15 cellular contexts compared by ENCODE assay signal in genomic region chr2:38653380-38653714, GRCh38. TPM values are rescaled to one million over a fixed set of nuclear protein-coding genes. Genes with fewer than 3 reads are reported as not detected.
DNase-seq lines count a peak whose midpoint lies in the region; ATAC-seq, FAIRE-seq and TF ChIP-seq lines count a peak whose summit lies in the region.
"Had no signal": no experiment of that assay in that cellular context is flagged by ENCODE, and none has a peak within 500 bp of the region (broad histone marks: within the 10 kb centered on the region; RNA-seq: fewer than 3 reads in every experiment).

No MANE protein-coding gene starts in this region.

- H3K9ac ChIP-seq in Loucy (ENCODE audit: low read depth, low read length, poor library complexity, severe bottlenecking) (peak overlapping the region; percentile 49), GM12878 (ENCODE audit: control insufficient read depth, insufficient read depth, low read length) (no peak overlapping the region)
- H3K9ac ChIP-seq: BLaER1 had no signal

- no TSS peak for BruUV-seq in GM12878 (replicated peaks; lab: Mats Ljungman, UMichigan)

- RAD21 ChIA-PET in GM12878 (lab: Charles Lee; ENCODE audit: unreplicated experiment), result interaction anchor here (0.6 to 2.8 kb wide), 12 partner anchors 9 to 71 kb away, joined by 3 to 20 read pairs (median 6); partner anchors contain the start of gene GALM

- POLR2A ChIA-PET in CD8-positive, alpha-beta T cell (lab: Charles Lee), result interaction anchor here (0.7 to 1.5 kb wide), 3 partner anchors 11 to 173 kb away, joined by 4 to 6 read pairs (median 4); partner anchors contain the start of gene SRSF7
- POLR2A ChIA-PET in GM12878 (lab: Charles Lee), result interaction anchor here (0.6 to 2.7 kb wide), 8 partner anchors 13 to 468 kb away, joined by 3 to 20 read pairs (median 6); partner anchors contain the start of genes GALM, SOS1 and SRSF7

- peak; percentile 34 for ATAC-seq in CD8-positive, alpha-beta T cell
- peak; percentile 17 for ATAC-seq in GM18870 (IDR thresholded peaks at IDR 0.05; ENCODE audit: unreplicated experiment)
- peak; percentile 42; the same call in 2 of the 3 replicates for ATAC-seq in GM12878
- ATAC-seq: GM23338 had no signal

- no peak for TF ChIP-seq RAD21 in GM12878 (IDR thresholded peaks at IDR 0.05; ENCODE audit: insufficient read depth, low read depth, low read length)

- no peaks in the 10 kb centered on the region for H4K20me1 ChIP-seq in Loucy (ENCODE audit: insufficient read depth, low read length, poor library complexity, severe bottlenecking)
- no peaks in the 10 kb centered on the region for H4K20me1 ChIP-seq in GM12878 (ENCODE audit: control insufficient read depth, insufficient read depth)
- H4K20me1 ChIP-seq: BLaER1 had no signal

- 6% methylated on average over 2 of the region's 2 CpGs for WGBS in GM12878 (ENCODE audit: insufficient coverage, insufficient replicate concordance, low lambda C conversion rate, missing lambda C conversion rate)

- CTCF ChIA-PET in CD8-positive, alpha-beta T cell (lab: Charles Lee), result interaction anchor here (1.3 to 2.0 kb wide), 4 partner anchors 10 to 117 kb away, joined by 3 to 8 read pairs (median 4); partner anchors contain the start of gene HNRNPLL
- CTCF ChIA-PET in GM12878 (lab: Yijun Ruan, JAX), result interaction anchor here (0.6 to 1.8 kb wide), 10 partner anchors 14 to 94 kb away, joined by 3 to 7 read pairs (median 4); no protein-coding TSS in a partner anchor

- H3K4me1 ChIP-seq in CD8-positive, alpha-beta T cell (ENCODE audit: insufficient read depth, low read length), result peaks cover 9% of the 10 kb centered on the region
- peaks cover 47% of the 10 kb centered on the region for H3K4me1 ChIP-seq in Loucy (ENCODE audit: insufficient read depth, low read length, poor library complexity, severe bottlenecking)
- peaks cover 21% of the 10 kb centered on the region for H3K4me1 ChIP-seq in GM12878 (ENCODE audit: control insufficient read depth, insufficient read depth, low read length)

- TF ChIP-seq POLR2A in GM12878 (IDR thresholded peaks at IDR 0.05; ENCODE audit: low read depth, low read length), result no peak

- H3K4me2 ChIP-seq in Loucy (ENCODE audit: low read depth, low read length, poor library complexity, severe bottlenecking) (peak overlapping the region; percentile 61), GM12878 (ENCODE audit: control insufficient read depth, insufficient read depth) (peak overlapping the region; percentile 12)
- H3K4me2 ChIP-seq: BLaER1, GM23338 had no signal

- H3K27me3 Mint-ChIP-seq in CD8-positive, alpha-beta T cell (ENCODE audit: low read depth), result no peaks in the 10 kb centered on the region

- H3K4me3 ChIP-seq in CD8-positive, alpha-beta T cell (ENCODE audit: low read depth, low read length), result no peak overlapping the region
- H3K4me3 ChIP-seq in Loucy (ENCODE audit: low read length, poor library complexity, severe bottlenecking), result peak overlapping the region; percentile 12
- H3K4me3 ChIP-seq in GM12878, result no peak overlapping the region
- H3K4me3 ChIP-seq: BLaER1, GM23338 had no signal

- H3K9me3 Mint-ChIP-seq in CD8-positive, alpha-beta T cell, result no peaks in the 10 kb centered on the region
- H3K9me3 Mint-ChIP-seq: GM23338 had no signal

- H3K27ac ChIP-seq in CD8-positive, alpha-beta T cell (ENCODE audit: low read depth, low read length), result no peak overlapping the region
- H3K27ac ChIP-seq in GM12878 (ENCODE audit: control insufficient read depth, insufficient read depth), result no peak overlapping the region
- H3K27ac ChIP-seq: BLaER1 had no signal

- H2AFZ ChIP-seq in Loucy (ENCODE audit: low read length) (peak overlapping the region; percentile 44; the same call in 1 of the 2 replicates), GM12878 (ENCODE audit: control insufficient read depth, low read depth, low read length) (no peak overlapping the region)
- H2AFZ ChIP-seq: GM23338 had no signal

- H3K36me3 Mint-ChIP-seq in CD8-positive, alpha-beta T cell, result no peaks in the 10 kb centered on the region

- DNase-seq in CD8-positive, alpha-beta T cell, result no peak
- no peak for DNase-seq in GM12878 (ENCODE audit: low read depth, low spot score)
- DNase-seq in NCI-H226, result no peak
- no peak for DNase-seq in NCI-H1930 (lab: John Stamatoyannopoulos, UW)
- DNase-seq in kidney tubule cell (ENCODE audit: low spot score), result no peak
- DNase-seq: amygdala, hippocampal formation, KBM-7, NCI-H187, NCI-H82, T-helper 9 cell had no signal

- H3K9me2 ChIP-seq in Loucy (replicated peaks; ENCODE audit: low read depth, low read length), result no peaks in the 10 kb centered on the region

- no peak for TF ChIP-seq CTCF in CD8-positive, alpha-beta T cell (IDR thresholded peaks at IDR 0.05)
- TF ChIP-seq CTCF in Loucy (conservative IDR thresholded peaks at IDR 0.05; ENCODE audit: low read length) (no peak), GM12878 (IDR thresholded peaks at IDR 0.05 in 2 of 3, conservative IDR thresholded peaks at IDR 0.05 in 1 of 3; ENCODE audit: control insufficient read depth in 2 of 3, extremely low read depth in 1 of 3, insufficient read depth in 1 of 3, low read depth in 3 of 3, low read length in 3 of 3) (no peak)

- peak overlapping the region; percentile 81 for H3K27ac Mint-ChIP-seq in CD8-positive, alpha-beta T cell
- H3K27ac Mint-ChIP-seq: GM23338 had no signal

- H3K79me2 ChIP-seq in Loucy (ENCODE audit: insufficient read depth, low read length) (no peaks in the 10 kb centered on the region), GM12878 (ENCODE audit: control insufficient read depth, insufficient read depth, low read length) (no peaks in the 10 kb centered on the region)

- peaks cover 24% of the 10 kb centered on the region for H3K4me1 Mint-ChIP-seq in CD8-positive, alpha-beta T cell (ENCODE audit: low read depth)
- H3K4me1 Mint-ChIP-seq: GM23338 had no signal

- peak overlapping the region; percentile 42 for H3K4me3 Mint-ChIP-seq in CD8-positive, alpha-beta T cell
- H3K4me3 Mint-ChIP-seq: GM23338 had no signal

- H3K36me3 ChIP-seq in CD8-positive, alpha-beta T cell (ENCODE audit: insufficient read depth, low read length), result no peaks in the 10 kb centered on the region
- no peaks in the 10 kb centered on the region for H3K36me3 ChIP-seq in Loucy (ENCODE audit: insufficient read depth, low read length)
- H3K36me3 ChIP-seq in GM12878 (ENCODE audit: control insufficient read depth in 2 of 2, insufficient read depth in 2 of 2, low read length in 1 of 2), result no peaks in the 10 kb centered on the region
- H3K36me3 ChIP-seq: BLaER1 had no signal

- SMC1A ChIA-PET in GM12878 (lab: Charles Lee; ENCODE audit: uncharacterized antibody, unreplicated experiment), result interaction anchor here (0.9 to 2.8 kb wide), 14 partner anchors 8 to 71 kb away, joined by 3 to 17 read pairs (median 5); partner anchors contain the start of genes GALM and HNRNPLL

- intact Hi-C loops in CD8-positive, alpha-beta T cell (cut with DNase I, micrococcal nuclease), result no loop called here
- intact Hi-C loops in GM12878 (cut with micrococcal nuclease; ENCODE audit: unreplicated experiment), result loop anchor here (5.0 kb wide), 1 partner anchor 46 kb away; no protein-coding TSS in a partner anchor

- no peaks in the 10 kb centered on the region for H3K9me3 ChIP-seq in CD8-positive, alpha-beta T cell (ENCODE audit: low read length)
- H3K9me3 ChIP-seq in Loucy (ENCODE audit: insufficient read depth, low read depth, low read length) (peaks cover 5% of the 10 kb centered on the region; the same call in 1 of the 2 replicates), GM12878 (replicated peaks; ENCODE audit: control insufficient read depth, insufficient read depth, low read length) (no peaks in the 10 kb centered on the region)

- H3K27me3 ChIP-seq in CD8-positive, alpha-beta T cell (ENCODE audit: insufficient read depth, low read length), result no peaks in the 10 kb centered on the region
- H3K27me3 ChIP-seq in Loucy (ENCODE audit: insufficient read depth, low read length, poor library complexity, severe bottlenecking) (no peaks in the 10 kb centered on the region), GM12878 (replicated peaks in 1 of 2; ENCODE audit: control insufficient read depth in 2 of 2, insufficient read depth in 2 of 2, low read length in 1 of 2) (no peaks in the 10 kb centered on the region)
- H3K27me3 ChIP-seq: BLaER1 had no signal

- FAIRE-seq in GM12878 (lab: Jason Lieb, UNC), result no peak

- no peak for TF ChIP-seq EP300 in GM12878 (IDR thresholded peaks at IDR 0.05; ENCODE audit: borderline replicate concordance in 1 of 2, control insufficient read depth in 1 of 2, low read depth in 2 of 2, low read length in 2 of 2)

- in situ Hi-C loops in GM12878 (cut with MboI), result no loop called here

- no peaks in the 10 kb centered on the region for H3F3A ChIP-seq in Loucy (ENCODE audit: low read depth)

RNA-seq across cellular contexts. Expression of gene GALM, which starts 12.6 kb away (rescaled TPM):
- 1 to 10 TPM; 4.4 to 4.7 TPM for total RNA-seq in CD8-positive, alpha-beta T cell
- total RNA-seq in GM12878 (2013; cell fraction: nucleolus; rRNA removed), result 17.5 and 23.2 TPM in 2 replicates
- total RNA-seq in GM12878 (2014; rRNA removed) (1.1 and 1.6 TPM in 2 replicates), GM12878 (2014; rRNA removed; fragmentation: Illumina TruSeq; extraction: Trizol) (0.83 and 1.1 TPM in 2 replicates), GM12878 (2021) (1.1 and 1.8 TPM in 2 replicates)
- polyA plus RNA-seq in GM12878 (2011; ENCODE audit: low read depth), result 7.8 TPM
- polyA plus RNA-seq in GM12878 (2011; rRNA removed) (1.7 and 1.9 TPM in 2 replicates), GM12878 (2014; fragmentation: Illumina TruSeq; extraction: Trizol) (0.74 and 1.4 TPM in 2 replicates), GM12878 (2014; fragmentation: Nextera tagmentation; extraction: Ambion mirVana) (1 to 10 TPM; 1.5 to 1.7 TPM), GM12878 (2014; rRNA removed) (1.1 and 2.0 TPM in 2 replicates), GM12878 (2016; fragmentation: Nextera tagmentation; extraction: Ambion mirVana) (1 to 10 TPM; 3.9 to 4.0 TPM)
- polyA plus RNA-seq in GM12878 (2011; cell fraction: cytosol; rRNA removed), result 1.3 and 1.4 TPM in 2 replicates
- 0.34 and 0.66 TPM in 2 replicates for polyA plus RNA-seq in GM12878 (2011; cell fraction: nucleus; rRNA removed)
- polyA plus RNA-seq in GM12878 (2012), result 4.3 and 8.5 TPM in 2 replicates
- 1.4 and 2.0 TPM in 2 replicates for polyA minus RNA-seq in GM12878 (2011; rRNA and poly(A)+ RNA removed)
- 0.94 TPM in 1 of 2 replicates, not detected in the other for polyA minus RNA-seq in GM12878 (2011; cell fraction: cytosol; rRNA and poly(A)+ RNA removed)
- 1.1 TPM in 2 replicates for polyA minus RNA-seq in GM12878 (2011; cell fraction: nucleus; rRNA and poly(A)+ RNA removed)

RNA-seq across cellular contexts. Expression of gene HNRNPLL, which starts 50.6 kb away (rescaled TPM):
- 10 to 100 TPM; 35.0 to 37.6 TPM for total RNA-seq in CD8-positive, alpha-beta T cell
- total RNA-seq in GM12878 (2013; cell fraction: nucleolus; rRNA removed), result 81.6 and 94.0 TPM in 2 replicates
- 3.1 and 3.5 TPM in 2 replicates for total RNA-seq in GM12878 (2014; rRNA removed)
- 2.4 and 2.7 TPM in 2 replicates for total RNA-seq in GM12878 (2014; rRNA removed; fragmentation: Illumina TruSeq; extraction: Trizol)
- total RNA-seq in GM12878 (2021), result 3.2 and 4.0 TPM in 2 replicates
- polyA plus RNA-seq in GM12878 (2011; ENCODE audit: low read depth), result 10.1 TPM
- 27.1 and 43.6 TPM in 2 replicates for polyA plus RNA-seq in GM12878 (2011; rRNA removed)
- 8.7 and 10.7 TPM in 2 replicates for polyA plus RNA-seq in GM12878 (2011; cell fraction: cytosol; rRNA removed)
- polyA plus RNA-seq in GM12878 (2011; cell fraction: nucleus; rRNA removed), result 15.3 and 18.0 TPM in 2 replicates
- polyA plus RNA-seq in GM12878 (2012), result 10.2 and 15.8 TPM in 2 replicates
- polyA plus RNA-seq in GM12878 (2014; fragmentation: Illumina TruSeq; extraction: Trizol), result 2.0 and 2.9 TPM in 2 replicates
- polyA plus RNA-seq in GM12878 (2014; fragmentation: Nextera tagmentation; extraction: Ambion mirVana), result 1 to 10 TPM in 1 of 2 experiments, under 1 TPM in 1; 0.98 to 1.5 TPM
- polyA plus RNA-seq in GM12878 (2014; rRNA removed), result 1.8 and 3.2 TPM in 2 replicates
- 10 to 100 TPM in 1 of 2 experiments, 1 to 10 TPM in 1; 8.3 to 10.5 TPM for polyA plus RNA-seq in GM12878 (2016; fragmentation: Nextera tagmentation; extraction: Ambion mirVana)
- 14.0 and 19.8 TPM in 2 replicates for polyA minus RNA-seq in GM12878 (2011; rRNA and poly(A)+ RNA removed)
- 7.9 and 10.4 TPM in 2 replicates for polyA minus RNA-seq in GM12878 (2011; cell fraction: cytosol; rRNA and poly(A)+ RNA removed)
- 19.5 and 24.5 TPM in 2 replicates for polyA minus RNA-seq in GM12878 (2011; cell fraction: nucleus; rRNA and poly(A)+ RNA removed)
